Comparison of ENCODE assay signal across 8 cellular contexts in the genomic region with DNA sequence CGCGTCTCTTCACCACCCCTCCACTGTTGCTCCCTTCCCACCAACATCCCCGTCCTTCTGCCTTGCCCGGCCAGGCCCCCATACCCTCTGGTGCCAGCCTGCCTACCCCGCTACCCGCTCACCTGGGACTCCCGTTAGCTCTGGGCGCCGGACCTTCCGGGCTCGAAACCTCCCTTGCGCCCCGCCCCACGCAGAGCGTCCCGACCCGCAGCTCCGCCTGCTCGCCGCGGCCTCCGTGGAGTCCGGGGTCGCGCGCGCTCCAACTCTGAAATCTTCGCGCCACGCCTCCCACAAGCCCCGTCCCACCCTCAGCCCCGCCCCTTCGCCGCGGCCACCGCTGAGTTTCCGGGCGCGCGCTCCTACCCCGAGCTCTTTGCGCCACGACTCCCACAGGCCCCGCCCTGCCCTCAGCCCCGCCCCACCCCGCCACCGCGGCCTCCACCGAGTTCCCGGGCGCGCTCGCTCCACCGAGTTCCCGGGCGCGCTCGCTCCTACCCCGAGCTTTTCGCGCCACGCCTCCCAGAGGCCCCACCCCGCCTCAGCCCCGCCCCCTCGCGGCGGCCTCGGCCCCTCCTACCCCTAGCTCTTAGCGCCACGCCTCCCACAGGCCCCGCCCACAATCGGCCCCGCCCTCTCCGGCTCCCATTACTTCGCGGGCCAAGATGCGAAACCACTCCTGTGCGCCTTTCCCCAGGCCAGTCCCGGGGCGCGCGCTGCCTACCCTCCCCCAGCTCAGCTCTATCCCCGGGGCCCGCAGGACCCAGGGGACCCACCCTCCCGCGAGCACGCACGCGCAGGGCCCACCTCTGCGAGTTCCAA. TPM values are rescaled to one million over a fixed set of nuclear protein-coding genes. Genes with fewer than 3 reads are reported as not detected.
A peak's percentile ranks its signal among the peaks of the same experiment; 100 is the strongest.
DNase-seq lines count a peak whose midpoint lies in the region; ATAC-seq lines count a peak whose summit lies in the region.

A gene (minus strand): TSS at position 267 of the 819 bp plus-strand sequence. CDS start 5,617 bp downstream, outside the sequence.

- peak within 1 kb of the TSS; percentile 91 for H3K9ac ChIP-seq in mesendoderm (ENCODE audit: low read length)

- H3K4me3 ChIP-seq in mesendoderm (ENCODE audit: low read length): peak within 1 kb of the TSS; percentile 73

- H3K9me3 Mint-ChIP-seq in effector memory CD8-positive, alpha-beta T cell: no peaks in the 10 kb centered on the region

- H3K4me1 ChIP-seq in mesendoderm (ENCODE audit: control insufficient read depth, low read depth, low read length): peaks cover 7% of the 10 kb centered on the region

- peaks cover 29 to 36% of the 10 kb centered on the region in 2 donors for H3K4me1 Mint-ChIP-seq in effector memory CD8-positive, alpha-beta T cell (ENCODE audit: low read depth in 2 of 2)

- no peak within 1 kb of the TSS for H4K8ac ChIP-seq in mesendoderm (ENCODE audit: low read depth, low read length)

- H3K4me3 Mint-ChIP-seq in effector memory CD8-positive, alpha-beta T cell: peak within 1 kb of the TSS; percentile 93 to 98

- H2AK5ac ChIP-seq in mesendoderm (ENCODE audit: low read length): peak within 1 kb of the TSS; percentile 83

- peak within 1 kb of the TSS; percentile 68 for H3K27ac ChIP-seq in mesendoderm (ENCODE audit: low read depth, low read length)

- H2BK15ac ChIP-seq in mesendoderm (replicated peaks; ENCODE audit: low read depth): no peak within 1 kb of the TSS

- peak within 1 kb of the TSS; percentile 99 for H3K23ac ChIP-seq in mesendoderm (ENCODE audit: low read length)

- H3K56ac ChIP-seq in mesendoderm (ENCODE audit: low read length): peak within 1 kb of the TSS; percentile 96

- peak within 1 kb of the TSS; percentile 43 for H2BK5ac ChIP-seq in mesendoderm (ENCODE audit: low read length)

- peak; percentile 92 for DNase-seq in COR-L47 (lab: John Stamatoyannopoulos, UW)
- peak; percentile 83 for DNase-seq in HT1080 (ENCODE audit: low read depth)
- DNase-seq in NOMO-1 (lab: John Stamatoyannopoulos, UW; ENCODE audit: unreplicated experiment in 2 of 2): peak; percentile 88 to 92
- DNase-seq in activated CD8-positive, alpha-beta memory T cell treated with anti-CD3 and anti-CD28 coated beads for 48 hours (ENCODE audit: low read depth in 2 of 3, low spot score in 2 of 3): peak; percentile 97 to 100 (median 99)
- peak; percentile 99 to 100 (median 99) for DNase-seq in effector memory CD8-positive, alpha-beta T cell
- peak; percentile 96 for DNase-seq in mesendoderm
- peak; percentile 98 for DNase-seq in stimulated activated CD8-positive, alpha-beta memory T cell treated with anti-CD3 and anti-CD28 coated beads, Interleukin-12 subunit alpha, Interleukin-12 subunit beta, amount 100 ng/mL, for 4 hours (ENCODE audit: low read depth)

- H2BK120ac ChIP-seq in mesendoderm (ENCODE audit: low read depth, low read length): peak within 1 kb of the TSS; percentile 54

- no CpG with 5 or more reads among the region's 90 CpGs for WGBS in mesendoderm (ENCODE audit: extremely low coverage, insufficient coverage, low lambda C conversion rate)

- H3K79me1 ChIP-seq in mesendoderm (ENCODE audit: low read length): peaks cover 22% of the 10 kb centered on the region

- no peaks in the 10 kb centered on the region for H3K27me3 Mint-ChIP-seq in effector memory CD8-positive, alpha-beta T cell

- peak within 1 kb of the TSS; percentile 92 for H3K18ac ChIP-seq in mesendoderm (ENCODE audit: low read length)

- peak within 1 kb of the TSS; percentile 96 to 97 for H3K27ac Mint-ChIP-seq in effector memory CD8-positive, alpha-beta T cell

- H3K79me2 ChIP-seq in mesendoderm (ENCODE audit: control insufficient read depth, insufficient read depth, low read length): peaks cover 22% of the 10 kb centered on the region

- peak within 1 kb of the TSS; percentile 77 for H3K4me2 ChIP-seq in mesendoderm (ENCODE audit: low read length)

- peak within 1 kb of the TSS; percentile 73 for H3K4ac ChIP-seq in mesendoderm (ENCODE audit: low read depth, low read length)

- no peaks in the 10 kb centered on the region for H3K36me3 ChIP-seq in mesendoderm (ENCODE audit: control insufficient read depth, insufficient read depth, low read length)

- H3K36me3 Mint-ChIP-seq in effector memory CD8-positive, alpha-beta T cell (ENCODE audit: insufficient read depth): peaks cover 11% of the 10 kb centered on the region

- no peaks in the 10 kb centered on the region for H3K27me3 ChIP-seq in mesendoderm (ENCODE audit: insufficient read depth, low read length, poor library complexity)

- no peak within 1 kb of the TSS for H4K5ac ChIP-seq in mesendoderm (ENCODE audit: low read length)

- peak; percentile 54 for ATAC-seq in GM21367 (IDR thresholded peaks at IDR 0.05; ENCODE audit: unreplicated experiment)
- peak; percentile 73 for ATAC-seq in effector memory CD8-positive, alpha-beta T cell (replicated peaks)

RNA-seq across cellular contexts. Expression of the gene that starts here (rescaled TPM):
- 44.7 and 58.5 TPM in 2 replicates for total RNA-seq in HT1080 (2014; rRNA removed; shearing (Covaris generic))
- polyA plus RNA-seq in HT1080 (2015; cell fraction: cytosol; rRNA removed): 35.7 and 40.6 TPM in 2 replicates
- polyA plus RNA-seq in HT1080 (2015; cell fraction: nucleus; rRNA removed): 25.9 and 27.1 TPM in 2 replicates
- 39.6 TPM for polyA plus RNA-seq in mesendoderm (2013, experiment 1 of 2)
- 38.7 TPM for polyA plus RNA-seq in mesendoderm (2013, experiment 2 of 2)

Comparison
In these comparisons a context has a peak if more than half of its experiments do, and no peak if none do; other contexts are left out.
1. Peak in every context shown above with its lines: DNase-seq, ATAC-seq, H3K4me3 ChIP-seq and H3K27ac ChIP-seq.